8 cellular contexts compared by ENCODE assay signal in genomic region chr21:38913120-38913975, GRCh38.
A peak's percentile ranks its signal among the peaks of the same experiment; 100 is the strongest.
DNase-seq lines count a peak whose midpoint lies in the region; ATAC-seq, FAIRE-seq and TF ChIP-seq lines count a peak whose summit lies in the region.

No MANE protein-coding gene starts in this region.

- ATAC-seq in stimulated activated naive CD8-positive, alpha-beta T cell treated with anti-CD3 and anti-CD28 coated beads, Interleukin-15, amount 100 ng/mL, for 72 hours: peak; percentile 32

- DNase-seq in COLO668 (lab: John Stamatoyannopoulos, UW; ENCODE audit: unreplicated experiment): peak; percentile 93
- peak; percentile 85 for DNase-seq in NCI-H146 (lab: John Stamatoyannopoulos, UW)
- peak; percentile 77 to 82 for DNase-seq in T47D (ENCODE audit: low read depth in 1 of 2, low spot score in 1 of 2)
- no peak for DNase-seq in keratinocyte (ENCODE audit: low read depth, low spot score)
- peak in 1 of 2 donors; percentile 2 for DNase-seq in stimulated activated naive CD8-positive, alpha-beta T cell treated with anti-CD3 and anti-CD28 coated beads, Interleukin-15, amount 100 ng/mL, for 72 hours
- DNase-seq in central memory CD4-positive, alpha-beta T cell: no peak
- no peak for DNase-seq in activated naive CD4-positive, alpha-beta T cell treated with Interleukin-2 at 50 U/mL for 16 hours
- DNase-seq in activated CD8-positive, alpha-beta memory T cell treated with anti-CD3 and anti-CD28 coated beads, Interleukin-2, amount 50 U/mL, for 4 hours: no peak

- peak overlapping the region in 1 of 2 donors; percentile 87 for H3K27ac Mint-ChIP-seq in stimulated activated naive CD8-positive, alpha-beta T cell treated with anti-CD3 and anti-CD28 coated beads, Interleukin-15, amount 100 ng/mL, for 72 hours

- H3K9ac ChIP-seq in keratinocyte (ENCODE audit: control insufficient read depth, extremely low read depth, insufficient read depth, low read length): peak overlapping the region; percentile 67

- in situ Hi-C loops in T47D (cut with HindIII; ENCODE audit: low pct_unique_long_range_greater_than_20kb, low sequenced_read_pairs): no loop called here

- H3K9me3 Mint-ChIP-seq in stimulated activated naive CD8-positive, alpha-beta T cell treated with anti-CD3 and anti-CD28 coated beads, Interleukin-15, amount 100 ng/mL, for 72 hours: no peaks in the 10 kb centered on the region

- no peak for TF ChIP-seq CTCF in keratinocyte (optimal IDR thresholded peaks at IDR 0.05 in 1 of 3, IDR thresholded peaks at IDR 0.05 in 1 of 3, conservative IDR thresholded peaks at IDR 0.05 in 1 of 3; ENCODE audit: extremely low read depth in 1 of 3, insufficient read depth in 2 of 3, low read length in 3 of 3)

- H3K27me3 ChIP-seq in keratinocyte (ENCODE audit: control insufficient read depth, extremely low read depth, insufficient read depth, low read length): no peaks in the 10 kb centered on the region

- no peaks in the 10 kb centered on the region for H4K20me1 ChIP-seq in keratinocyte (ENCODE audit: control insufficient read depth, extremely low read depth, insufficient read depth, low read length)

- H3K9me3 ChIP-seq in keratinocyte (ENCODE audit: control insufficient read depth, low read depth, low read length): no peaks in the 10 kb centered on the region

- dilution Hi-C loops in keratinocyte (cut with MboI; ENCODE audit: extremely low pct_ligation_motif_present, low sequenced_read_pairs): no loop called here

- H2AFZ ChIP-seq in keratinocyte (ENCODE audit: control insufficient read depth, low read length): peak overlapping the region; percentile 28

- peaks cover 7% of the 10 kb centered on the region for H3K4me1 Mint-ChIP-seq in stimulated activated naive CD8-positive, alpha-beta T cell treated with anti-CD3 and anti-CD28 coated beads, Interleukin-15, amount 100 ng/mL, for 72 hours

- FAIRE-seq in keratinocyte (lab: Jason Lieb, UNC): peak; percentile 69

- H3K36me3 ChIP-seq in keratinocyte (ENCODE audit: control insufficient read depth in 2 of 2, extremely low read depth in 1 of 2, insufficient read depth in 2 of 2, low read length in 2 of 2): no peaks in the 10 kb centered on the region

- H3K79me2 ChIP-seq in keratinocyte (ENCODE audit: control insufficient read depth, insufficient read depth, low read length): no peaks in the 10 kb centered on the region

- H3K27me3 Mint-ChIP-seq in stimulated activated naive CD8-positive, alpha-beta T cell treated with anti-CD3 and anti-CD28 coated beads, Interleukin-15, amount 100 ng/mL, for 72 hours: peaks cover 23% of the 10 kb centered on the region

- H3K4me3 Mint-ChIP-seq in stimulated activated naive CD8-positive, alpha-beta T cell treated with anti-CD3 and anti-CD28 coated beads, Interleukin-15, amount 100 ng/mL, for 72 hours: peak overlapping the region in 1 of 2 donors; percentile 11

- H3K4me3 ChIP-seq in keratinocyte (ENCODE audit: control insufficient read depth in 2 of 3, extremely low read depth in 1 of 3, insufficient read depth in 2 of 3, low read depth in 1 of 3, low read length in 3 of 3): peak overlapping the region in 1 of 3 experiments; percentile 39

- peaks cover 54% of the 10 kb centered on the region for H3K4me1 ChIP-seq in keratinocyte (ENCODE audit: control insufficient read depth, extremely low read depth, insufficient read depth, low read length)

- H3K9me1 ChIP-seq in keratinocyte (ENCODE audit: control insufficient read depth, extremely low read depth, insufficient read depth, low read length): no peaks in the 10 kb centered on the region

- peak overlapping the region; percentile 63 for H3K4me2 ChIP-seq in keratinocyte (ENCODE audit: control insufficient read depth, extremely low read depth, insufficient read depth, low read depth, low read length)

- peak overlapping the region; percentile 43 for H3K27ac ChIP-seq in keratinocyte (ENCODE audit: control insufficient read depth, insufficient read depth, low read length)

Comparison
In these comparisons a context has a peak if more than half of its experiments do, and no peak if none do; other contexts are left out.
1. DNase-seq: peak in COLO668 (single experiment), NCI-H146 (single experiment) and T47D (2 of 2); none in keratinocyte (single experiment), central memory CD4-positive, alpha-beta T cell (single experiment), activated naive CD4-positive, alpha-beta T cell treated with Interleukin-2 at 50 U/mL for 16 hours (single experiment) and activated CD8-positive, alpha-beta memory T cell treated with anti-CD3 and anti-CD28 coated beads, Interleukin-2, amount 50 U/mL, for 4 hours (single experiment).